Comparison of ENCODE assay signal across 18 cellular contexts in the genomic region with DNA sequence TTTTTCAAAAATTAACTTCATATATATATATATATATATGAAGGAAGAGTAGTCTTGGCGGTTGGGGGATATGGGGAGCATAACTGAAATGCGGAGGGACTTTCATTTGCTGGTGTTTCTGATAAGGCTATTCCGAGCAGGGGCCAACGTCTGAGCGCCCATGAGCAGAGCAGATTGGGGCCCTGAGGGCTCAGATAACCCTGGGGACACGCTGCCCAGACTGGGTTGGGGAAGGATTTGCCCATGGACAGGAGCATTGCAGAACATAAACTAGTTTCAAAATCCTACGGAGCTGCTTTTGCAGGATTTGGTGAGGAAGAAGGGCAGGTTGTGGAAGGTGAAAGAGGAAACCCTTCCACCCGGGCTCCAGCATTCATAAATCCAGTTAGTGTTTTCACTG.
"Had no signal": no experiment of that assay in that cellular context is flagged by ENCODE, and none has a peak within 500 bp of the region (broad histone marks: within the 10 kb centered on the region; RNA-seq: fewer than 3 reads in every experiment).

No MANE protein-coding gene starts in this region.

- H3K27me3 Mint-ChIP-seq: naive thymus-derived CD4-positive, alpha-beta T cell had no signal

- H3K27ac Mint-ChIP-seq: naive thymus-derived CD4-positive, alpha-beta T cell; nephron progenitor cell had no signal

- DNase-seq: colonic mucosa; dermis blood vessel endothelial cell; heart left ventricle; hippocampal formation; kidney glomerular epithelial cell; mesendoderm; naive thymus-derived CD4-positive, alpha-beta T cell; nephron progenitor cell; posterior cingulate gyrus; small intestine; stimulated activated CD4-positive, alpha-beta T cell treated with anti-CD3 and anti-CD28 coated beads, Interleukin-12 subunit alpha, Interleukin-12 subunit beta, amount 100 ng/mL, for 4 hours; stimulated activated naive CD4-positive, alpha-beta T cell; stomach; substantia nigra had no signal

- H3K36me3 ChIP-seq: colonic mucosa, heart left ventricle, neutrophil, right atrium auricular region, stomach, thoracic aorta had no signal

- H3K36me3 Mint-ChIP-seq: naive thymus-derived CD4-positive, alpha-beta T cell had no signal

- H3K4me3 ChIP-seq: colonic mucosa, heart left ventricle, right atrium auricular region, stomach, thoracic aorta had no signal

- H3K4me1 ChIP-seq: colonic mucosa, heart left ventricle, right atrium auricular region, stomach had no signal

- H3K4me3 Mint-ChIP-seq: naive thymus-derived CD4-positive, alpha-beta T cell; nephron progenitor cell had no signal

- H3K9me3 ChIP-seq: heart left ventricle, neutrophil, right atrium auricular region, stomach, thoracic aorta had no signal

- ATAC-seq: heart left ventricle; naive thymus-derived CD4-positive, alpha-beta T cell had no signal

- H3K27me3 ChIP-seq: colonic mucosa, heart left ventricle, neutrophil, right atrium auricular region, stomach had no signal

- H3K4me1 Mint-ChIP-seq: naive thymus-derived CD4-positive, alpha-beta T cell had no signal

- H3K9me3 Mint-ChIP-seq: nephron progenitor cell had no signal

- H3K27ac ChIP-seq: colonic mucosa, heart left ventricle, neutrophil, right atrium auricular region, stomach, thoracic aorta had no signal

- FAIRE-seq: frontal cortex, small intestine had no signal
